In genomic region chr17:57945999-57946797, GRCh38 we compare ENCODE assay signal across 8 cellular contexts. TPM values are rescaled to one million over a fixed set of nuclear protein-coding genes. Genes with fewer than 3 reads are reported as not detected.
DNase-seq lines count a peak whose midpoint lies in the region; ATAC-seq and TF ChIP-seq lines count a peak whose summit lies in the region.

No MANE protein-coding gene starts in this region.

- TF ChIP-seq CTCF in foreskin fibroblast (IDR thresholded peaks at IDR 0.05; ENCODE audit: low read depth, low read length), result no peak

- peaks cover 0 to 3% of the 10 kb centered on the region in 2 donors for H3K27me3 Mint-ChIP-seq in CD4-positive, alpha-beta memory T cell
- peaks cover 38 to 39% of the 10 kb centered on the region in 2 donors for H3K27me3 Mint-ChIP-seq in stimulated activated naive B cell treated with anti-CD40 and anti-IgM and Interleukin-4, amounts not matched to agents 10 μg/mL and 1 μg/mL and 100 μg/mL, for 72 hours

- H3K9me3 Mint-ChIP-seq in CD4-positive, alpha-beta memory T cell, result no peaks in the 10 kb centered on the region
- H3K9me3 Mint-ChIP-seq in stimulated activated naive B cell treated with anti-CD40 and anti-IgM and Interleukin-4, amounts not matched to agents 10 μg/mL and 1 μg/mL and 100 μg/mL, for 72 hours, result no peaks in the 10 kb centered on the region

- DNase-seq in CD4-positive, alpha-beta memory T cell, result peak in 1 of 5 donors; percentile 7
- DNase-seq in SJSA1 (ENCODE audit: low read depth in 1 of 2, low spot score in 2 of 2) (peak in 1 of 2 experiments; percentile 53), foreskin fibroblast (peak; percentile 35 to 60), aorta (no peak), NCI-H2029 treated with DMSO at 0.1 percent for 48 hours (lab: John Stamatoyannopoulos, UW) (no peak), cerebellar cortex (ENCODE audit: low spot score) (no peak)
- DNase-seq in stimulated activated naive B cell treated with anti-CD40 and anti-IgM and Interleukin-4, amounts not matched to agents 10 μg/mL and 1 μg/mL and 100 μg/mL, for 72 hours, result no peak

- POLR2A ChIA-PET in CD4-positive, alpha-beta memory T cell (lab: Charles Lee; ENCODE audit: partially characterized antibody), result interaction anchor here (0.6 to 1.2 kb wide), 5 partner anchors 9 to 94 kb away, joined by 3 to 5 read pairs (median 3); partner anchors contain the start of gene CUEDC1

- no peaks in the 10 kb centered on the region for H3K27me3 ChIP-seq in CD4-positive, alpha-beta memory T cell (ENCODE audit: insufficient read depth, low read length)
- no peaks in the 10 kb centered on the region for H3K27me3 ChIP-seq in SJSA1 (replicated peaks)
- H3K27me3 ChIP-seq in aorta (ENCODE audit: control insufficient read depth in 1 of 2, insufficient read depth in 2 of 2, low read length in 1 of 2), result no peaks in the 10 kb centered on the region

- H3K27ac Mint-ChIP-seq in CD4-positive, alpha-beta memory T cell, result peak overlapping the region; percentile 3 to 93 (median 53)
- no peak overlapping the region for H3K27ac Mint-ChIP-seq in stimulated activated naive B cell treated with anti-CD40 and anti-IgM and Interleukin-4, amounts not matched to agents 10 μg/mL and 1 μg/mL and 100 μg/mL, for 72 hours

- no peak overlapping the region for H3K27ac ChIP-seq in CD4-positive, alpha-beta memory T cell (ENCODE audit: low read depth, low read length)
- peak overlapping the region; percentile 88 for H3K27ac ChIP-seq in SJSA1
- peak overlapping the region in 1 of 2 donors; percentile 4 for H3K27ac ChIP-seq in aorta (ENCODE audit: low read depth in 1 of 2, low read length in 2 of 2)

- intact Hi-C loops in CD4-positive, alpha-beta memory T cell (cut with micrococcal nuclease), result loop anchor here (5.0 kb wide), 1 partner anchor 54 kb away; no protein-coding TSS in a partner anchor
- intact Hi-C loops in aorta (cut with DNase I), result no loop called here

- ATAC-seq in GM21723 (IDR thresholded peaks at IDR 0.05; ENCODE audit: unreplicated experiment) (peak; percentile 16), aorta (ENCODE audit: low FRiP score) (no peak)
- peak; percentile 7 to 8 for ATAC-seq in stimulated activated naive B cell treated with anti-CD40 and anti-IgM and Interleukin-4, amounts not matched to agents 10 μg/mL and 1 μg/mL and 100 μg/mL, for 72 hours (replicated peaks)

- CTCF ChIA-PET in CD4-positive, alpha-beta memory T cell (lab: Charles Lee; ENCODE audit: partially characterized antibody), result interaction anchor here (0.8 to 2.3 kb wide), 9 partner anchors 9 to 304 kb away, joined by 3 to 9 read pairs (median 4); partner anchors contain the start of gene CUEDC1

- WGBS in aorta, 2 donors, result 55 to 56% methylated on average over 6 of the region's 6 CpGs

- no peaks in the 10 kb centered on the region for H3K36me3 ChIP-seq in CD4-positive, alpha-beta memory T cell (ENCODE audit: insufficient read depth, low read length)
- H3K36me3 ChIP-seq in SJSA1 (peaks cover 11% of the 10 kb centered on the region; the same call in 1 of the 2 replicates), aorta (ENCODE audit: control insufficient read depth in 1 of 2, insufficient read depth in 2 of 2, low read length in 1 of 2) (no peaks in the 10 kb centered on the region)

- peaks cover 16 to 37% (median 20%) of the 10 kb centered on the region in 4 donors for H3K4me1 Mint-ChIP-seq in CD4-positive, alpha-beta memory T cell
- peaks cover 44 to 63% of the 10 kb centered on the region in 2 donors for H3K4me1 Mint-ChIP-seq in stimulated activated naive B cell treated with anti-CD40 and anti-IgM and Interleukin-4, amounts not matched to agents 10 μg/mL and 1 μg/mL and 100 μg/mL, for 72 hours

- H3K9me3 ChIP-seq in CD4-positive, alpha-beta memory T cell (ENCODE audit: control insufficient read depth in 1 of 2, low read length in 2 of 2), result no peaks in the 10 kb centered on the region
- H3K9me3 ChIP-seq in SJSA1 (replicated peaks) (no peaks in the 10 kb centered on the region), aorta (ENCODE audit: control insufficient read depth, low read length) (no peaks in the 10 kb centered on the region)

- peaks cover 0 to 2% of the 10 kb centered on the region in 2 donors for H3K36me3 Mint-ChIP-seq in CD4-positive, alpha-beta memory T cell
- H3K36me3 Mint-ChIP-seq in stimulated activated naive B cell treated with anti-CD40 and anti-IgM and Interleukin-4, amounts not matched to agents 10 μg/mL and 1 μg/mL and 100 μg/mL, for 72 hours, result no peaks in the 10 kb centered on the region

- H3K4me3 ChIP-seq in CD4-positive, alpha-beta memory T cell (ENCODE audit: low read length in 2 of 2), result peak overlapping the region in 1 of 2 donors; percentile 42
- H3K4me3 ChIP-seq in SJSA1 (peak overlapping the region; percentile 23), foreskin fibroblast (ENCODE audit: low read depth in 1 of 2, low read length in 2 of 2) (peak overlapping the region; percentile 33 to 60), aorta (ENCODE audit: low read length in 2 of 2) (no peak overlapping the region)

- peak overlapping the region; percentile 86 to 99 (median 92) for H3K4me3 Mint-ChIP-seq in CD4-positive, alpha-beta memory T cell
- H3K4me3 Mint-ChIP-seq in stimulated activated naive B cell treated with anti-CD40 and anti-IgM and Interleukin-4, amounts not matched to agents 10 μg/mL and 1 μg/mL and 100 μg/mL, for 72 hours, result peak overlapping the region; percentile 73 to 82

- H3K4me1 ChIP-seq in CD4-positive, alpha-beta memory T cell (ENCODE audit: insufficient read depth, low read length), result peaks cover 18% of the 10 kb centered on the region
- H3K4me1 ChIP-seq in SJSA1 (replicated peaks) (peaks cover 84% of the 10 kb centered on the region), aorta (ENCODE audit: control insufficient read depth in 1 of 2, insufficient read depth in 2 of 2, low read length in 2 of 2) (peaks cover 7 to 12% of the 10 kb centered on the region in 2 donors)

RNA-seq across cellular contexts. Expression of gene CUEDC1, which starts 9.0 kb away (rescaled TPM):
- total RNA-seq in CD4-positive, alpha-beta memory T cell, result under 1 TPM; 0.61 to 0.90 TPM
- polyA plus RNA-seq in CD4-positive, alpha-beta memory T cell, result not detected
- total RNA-seq in SJSA1 (2014; rRNA removed; shearing (Covaris generic)), result 16.7 and 27.3 TPM in 2 replicates
- 10 to 100 TPM; 42.9 to 43.6 TPM for total RNA-seq in aorta
- polyA plus RNA-seq in aorta, result 10 to 100 TPM; 25.4 to 26.7 TPM

RNA-seq across cellular contexts. Expression of gene VEZF1, which starts 41.9 kb away (rescaled TPM):
- 10 to 100 TPM; 76.0 to 76.6 TPM for total RNA-seq in CD4-positive, alpha-beta memory T cell
- polyA plus RNA-seq in CD4-positive, alpha-beta memory T cell, result 10 to 100 TPM; 30.6 to 50.2 TPM
- total RNA-seq in SJSA1 (2014; rRNA removed; shearing (Covaris generic)), result 50.7 and 116 TPM in 2 replicates
- 10 to 100 TPM; 57.3 to 59.8 TPM for total RNA-seq in aorta
- polyA plus RNA-seq in aorta, result 10 to 100 TPM; 21.2 to 27.7 TPM

Comparison
In these comparisons a context has a peak if more than half of its experiments do, and no peak if none do; other contexts are left out.
1. DNase-seq: peak in foreskin fibroblast (2 of 2); none in stimulated activated naive B cell treated with anti-CD40 and anti-IgM and Interleukin-4, amounts not matched to agents 10 μg/mL and 1 μg/mL and 100 μg/mL, for 72 hours (single experiment), aorta (0 of 2), NCI-H2029 treated with DMSO at 0.1 percent for 48 hours (single experiment) and cerebellar cortex (single experiment).
2. H3K4me3 ChIP-seq: peak in SJSA1 (single experiment) and foreskin fibroblast (2 of 2); none in aorta (0 of 2).